Comparison of ENCODE assay signal across 7 cellular contexts in genomic region chr9:112037281-112038016, GRCh38.
DNase-seq lines count a peak whose midpoint lies in the region; ATAC-seq lines count a peak whose summit lies in the region.

No MANE protein-coding gene starts in this region.

- ATAC-seq in GM18870 (IDR thresholded peaks at IDR 0.05; ENCODE audit: unreplicated experiment) (peak; percentile 38), HG03159 (IDR thresholded peaks at IDR 0.05; ENCODE audit: unreplicated experiment) (peak; percentile 44), HG02571 (IDR thresholded peaks at IDR 0.05; ENCODE audit: unreplicated experiment) (no peak)

- DNase-seq in UCSD-AML1 (lab: John Stamatoyannopoulos, UW; ENCODE audit: unreplicated experiment): peak; percentile 63
- peak; percentile 39 for DNase-seq in effector CD4-positive, alpha-beta T cell
- peak; percentile 33 for DNase-seq in stimulated activated CD8-positive, alpha-beta memory T cell treated with anti-CD3 and anti-CD28 coated beads, Interleukin-12 subunit alpha, Interleukin-12 subunit beta, amount 100 ng/mL, for 24 hours (ENCODE audit: extremely low read depth)
- no peak for DNase-seq in SHP77 treated with DMSO at 0.1 percent for 48 hours (lab: John Stamatoyannopoulos, UW)
